In genomic region chr14:105247715-105248367, GRCh38 we compare ENCODE assay signal across 8 cellular contexts. TPM values are rescaled to one million over a fixed set of nuclear protein-coding genes. Genes with fewer than 3 reads are reported as not detected.
A peak's percentile ranks its signal among the peaks of the same experiment; 100 is the strongest.
DNase-seq lines count a peak whose midpoint lies in the region; ATAC-seq, FAIRE-seq and TF ChIP-seq lines count a peak whose summit lies in the region.

No MANE protein-coding gene starts in this region.

- peak overlapping the region; percentile 85 for H3K27ac ChIP-seq in caudate nucleus (ENCODE audit: low read depth, low read length)

- peak overlapping the region; percentile 43 to 85 (median 81) for H3K27ac Mint-ChIP-seq in CD14-positive monocyte

- peak overlapping the region; percentile 30 for H3K4me3 ChIP-seq in mucosa of descending colon

- H3K36me3 ChIP-seq in mucosa of descending colon (ENCODE audit: low read depth): no peaks in the 10 kb centered on the region

- TF ChIP-seq CTCF in CD14-positive monocyte (IDR thresholded peaks at IDR 0.05): no peak
- no peak for TF ChIP-seq CTCF in mucosa of descending colon (IDR thresholded peaks at IDR 0.05)

- peak overlapping the region; percentile 81 to 88 for H3K4me3 Mint-ChIP-seq in CD14-positive monocyte

- no peaks in the 10 kb centered on the region for H3K9me3 ChIP-seq in mucosa of descending colon

- no peak for TF ChIP-seq POLR2A in H54 (IDR thresholded peaks at IDR 0.05; ENCODE audit: low read depth, low read length)

- H3K9me3 Mint-ChIP-seq in CD14-positive monocyte: peaks cover 0 to 3% (median 0%) of the 10 kb centered on the region in 7 donors

- H3K4me1 ChIP-seq in mucosa of descending colon (ENCODE audit: low read depth): peaks cover 6% of the 10 kb centered on the region

- DNase-seq in CD14-positive monocyte (ENCODE audit: low spot score) (no peak), caudate nucleus (lab: John Stamatoyannopoulos, UW) (no peak), mucosa of descending colon (peak in 1 of 3 donors; percentile 24), DMS153 treated with DMSO at 0.1 percent for 48 hours (lab: John Stamatoyannopoulos, UW; ENCODE audit: unreplicated experiment) (no peak), H54 (ENCODE audit: insufficient read length, low spot score) (no peak)
- DNase-seq in NK-92 treated with Interleukin-12 subunit alpha and Interleukin-12 subunit beta, amount 100 ng/mL, for 24 hours (lab: John Stamatoyannopoulos, UW): no peak

- no peak for FAIRE-seq in H54 (lab: Jason Lieb, UNC)

- ATAC-seq in HG03280 (IDR thresholded peaks at IDR 0.05; ENCODE audit: unreplicated experiment): peak; percentile 11
- ATAC-seq in mucosa of descending colon: peak; percentile 41
- ATAC-seq in GM19463 (IDR thresholded peaks at IDR 0.05; ENCODE audit: unreplicated experiment): no peak

- H3K4me1 Mint-ChIP-seq in CD14-positive monocyte: peaks cover 19% of the 10 kb centered on the region

- peaks cover 49 to 65% of the 10 kb centered on the region in 2 donors for H3K36me3 Mint-ChIP-seq in CD14-positive monocyte

- intact Hi-C loops in CD14-positive monocyte (cut with micrococcal nuclease): no loop called here
- intact Hi-C loops in mucosa of descending colon (cut with DNase I, micrococcal nuclease): no loop called here

- no peaks in the 10 kb centered on the region for H3K27me3 Mint-ChIP-seq in CD14-positive monocyte (ENCODE audit: low read depth in 3 of 3)

RNA-seq across cellular contexts. Expression of gene BTBD6, which starts 0.5 kb away (rescaled TPM):
- polyA plus RNA-seq in CD14-positive monocyte: 1 to 10 TPM; 1.3 to 6.3 TPM
- 10 to 100 TPM; 45.7 to 55.8 (median 46.7) TPM for total RNA-seq in mucosa of descending colon

RNA-seq across cellular contexts. Expression of gene BRF1, which starts 53.0 kb away (rescaled TPM):
- 1 to 10 TPM; 2.3 to 2.5 TPM for polyA plus RNA-seq in CD14-positive monocyte
- 10 to 100 TPM; 27.4 to 40.1 (median 34.2) TPM for total RNA-seq in mucosa of descending colon
